Comparison of ENCODE assay signal across 13 cellular contexts in genomic region chr6:3743541-3743940, GRCh38. TPM values are rescaled to one million over a fixed set of nuclear protein-coding genes. Genes with fewer than 3 reads are reported as not detected.
DNase-seq lines count a peak whose midpoint lies in the region; ATAC-seq, FAIRE-seq and TF ChIP-seq lines count a peak whose summit lies in the region.
"Had no signal": no experiment of that assay in that cellular context is flagged by ENCODE, and none has a peak within 500 bp of the region (broad histone marks: within the 10 kb centered on the region; RNA-seq: fewer than 3 reads in every experiment).

No MANE protein-coding gene starts in this region.

- peaks cover 1 to 100% (median 46%) of the 10 kb centered on the region in 11 experiments; a peak in 18 of 22 replicates for H4K20me1 ChIP-seq in BLaER1 treated with 17β-estradiol and CSF1 and Interleukin-3, amounts not matched to agents 10 nM and 100 nM

- no peak overlapping the region for H3K27ac ChIP-seq in BLaER1 treated with 17β-estradiol and CSF1 and Interleukin-3, amounts not matched to agents 10 nM and 100 nM
- peak overlapping the region in 3 of 5 donors; percentile 46 to 88 (median 62) for H3K27ac ChIP-seq in adrenal gland
- peak overlapping the region; percentile 15 to 34 for H3K27ac ChIP-seq in kidney (ENCODE audit: low read depth in 2 of 2, low read length in 2 of 2)
- peak overlapping the region; percentile 94 for H3K27ac ChIP-seq in skeletal muscle tissue (ENCODE audit: low read depth, low read length)

- intact Hi-C loops in adrenal gland (cut with DNase I): loop anchor here (5.0 to 10.0 kb wide), 4 partner anchors 144 to 271 kb away; no protein-coding TSS in a partner anchor
- intact Hi-C loops in kidney (cut with DNase I): no loop called here

- TF ChIP-seq POLR2A in adrenal gland (IDR thresholded peaks at IDR 0.05): no peak

- DNase-seq in adrenal gland (no peak), kidney (no peak), MV-4-11 (lab: John Stamatoyannopoulos, UW) (no peak), activated T-cell treated with anti-CD3 and anti-CD28 coated beads for 4 hours (no peak)
- DNase-seq in activated CD4-positive, alpha-beta T cell treated with anti-CD3 and anti-CD28 coated beads, Interleukin-2, amount 50 U/mL, for 1 hour: no peak
- DNase-seq: activated naive CD8-positive, alpha-beta T cell treated with anti-CD3 and anti-CD28 coated beads for 36 hours; BE2C; effector CD4-positive, alpha-beta T cell; KG1; NCI-H2107 had no signal

- 89 to 92% (median 90%) methylated on average over 10 of the region's 10 CpGs for WGBS in adrenal gland, 4 donors

- no peaks in the 10 kb centered on the region for H3K9me3 ChIP-seq in BLaER1 treated with 17β-estradiol and CSF1 and Interleukin-3, amounts not matched to agents 10 nM and 100 nM (replicated peaks in 1 of 11)
- H3K9me3 ChIP-seq in adrenal gland (replicated peaks in 1 of 3) (no peaks in the 10 kb centered on the region), kidney (ENCODE audit: control insufficient read depth in 1 of 2, low read length in 2 of 2) (no peaks in the 10 kb centered on the region), skeletal muscle tissue (ENCODE audit: control insufficient read depth in 3 of 3, low read length in 3 of 3) (no peaks in the 10 kb centered on the region)
- H3K9me3 ChIP-seq: BE2C had no signal

- peaks cover 0 to 6% (median 2%) of the 10 kb centered on the region in 11 experiments; a peak in 10 of 22 replicates for H3K27me3 ChIP-seq in BLaER1 treated with 17β-estradiol and CSF1 and Interleukin-3, amounts not matched to agents 10 nM and 100 nM
- H3K27me3 ChIP-seq in adrenal gland (no peaks in the 10 kb centered on the region), skeletal muscle tissue (ENCODE audit: control insufficient read depth in 3 of 3, insufficient read depth in 3 of 3, low read length in 3 of 3) (no peaks in the 10 kb centered on the region)

- H3K4me3 ChIP-seq in BLaER1 treated with 17β-estradiol and CSF1 and Interleukin-3, amounts not matched to agents 10 nM and 100 nM: no peak overlapping the region; a peak in 1 of 20 replicates
- H3K4me3 ChIP-seq in adrenal gland (no peak overlapping the region), kidney (ENCODE audit: low read length in 2 of 2) (peak overlapping the region in 1 of 2 donors; percentile 26), skeletal muscle tissue (ENCODE audit: low read length in 3 of 3) (peak overlapping the region in 1 of 3 donors; percentile 15)

- TF ChIP-seq CTCF in adrenal gland (IDR thresholded peaks at IDR 0.05) (no peak), kidney (IDR thresholded peaks at IDR 0.05; ENCODE audit: borderline replicate concordance, extremely low read depth, insufficient read depth) (no peak)

- H3K4me2 ChIP-seq in BLaER1 treated with 17β-estradiol and CSF1 and Interleukin-3, amounts not matched to agents 10 nM and 100 nM: peak overlapping the region; percentile 71 to 96 (median 84)

- peaks cover 36 to 73% (median 42%) of the 10 kb centered on the region in 10 experiments for H3K4me1 ChIP-seq in BLaER1 treated with 17β-estradiol and CSF1 and Interleukin-3, amounts not matched to agents 10 nM and 100 nM
- H3K4me1 ChIP-seq in adrenal gland (replicated peaks in 1 of 2) (peaks cover 0 to 31% of the 10 kb centered on the region in 2 donors), kidney (ENCODE audit: control insufficient read depth in 1 of 2, insufficient read depth in 1 of 2, low read depth in 1 of 2, low read length in 2 of 2) (peaks cover 17 to 21% of the 10 kb centered on the region in 2 donors), skeletal muscle tissue (ENCODE audit: control insufficient read depth in 3 of 3, insufficient read depth in 3 of 3, low read length in 3 of 3) (peaks cover 71 to 83% (median 78%) of the 10 kb centered on the region in 3 donors)

- ATAC-seq in HG02938 (IDR thresholded peaks at IDR 0.05; ENCODE audit: unreplicated experiment): no peak

- peaks cover 0 to 63% (median 0%) of the 10 kb centered on the region in 11 experiments; a peak in 4 of 22 replicates for H3K36me3 ChIP-seq in BLaER1 treated with 17β-estradiol and CSF1 and Interleukin-3, amounts not matched to agents 10 nM and 100 nM
- H3K36me3 ChIP-seq in adrenal gland (replicated peaks in 1 of 2) (peaks cover 0 to 3% of the 10 kb centered on the region in 2 donors), kidney (ENCODE audit: control insufficient read depth in 1 of 2, insufficient read depth in 2 of 2, low read length in 2 of 2) (peaks cover 2 to 3% of the 10 kb centered on the region in 2 donors), skeletal muscle tissue (ENCODE audit: control insufficient read depth in 3 of 3, insufficient read depth in 3 of 3, low read length in 3 of 3) (peaks cover 0 to 3% (median 0%) of the 10 kb centered on the region in 3 donors)
- H3K36me3 ChIP-seq: BE2C had no signal

- no peak for FAIRE-seq in kidney (lab: Jason Lieb, UNC)

- peak overlapping the region in 5 of 11 experiments; percentile 15 to 53 (median 36); a peak in 6 of 22 replicates for H3K9ac ChIP-seq in BLaER1 treated with 17β-estradiol and CSF1 and Interleukin-3, amounts not matched to agents 10 nM and 100 nM
- H3K9ac ChIP-seq in kidney (ENCODE audit: low read length in 2 of 2) (no peak overlapping the region), skeletal muscle tissue (ENCODE audit: low read depth in 1 of 3, low read length in 3 of 3) (peak overlapping the region; percentile 69 to 74 (median 72))

RNA-seq across cellular contexts. Expression of gene PXDC1, which starts 8.0 kb away (rescaled TPM):
- total RNA-seq in adrenal gland (10 to 100 TPM; 15.7 to 46.7 (median 25.9) TPM), kidney (28.9 TPM), skeletal muscle tissue (14.1 TPM)
- polyA plus RNA-seq in adrenal gland (10 to 100 TPM; 12.9 to 36.3 (median 21.6) TPM), kidney (ENCODE audit: insufficient read depth, low read depth, low replicate concordance) (35.0 TPM)

Comparison
In these comparisons a context has a peak if more than half of its experiments do, and no peak if none do; other contexts are left out.
1. H3K27ac ChIP-seq: peak in adrenal gland (3 of 5), kidney (2 of 2) and skeletal muscle tissue (single experiment); none in BLaER1 treated with 17β-estradiol and CSF1 and Interleukin-3, amounts not matched to agents 10 nM and 100 nM (0 of 11).
2. H3K9ac ChIP-seq: peak in skeletal muscle tissue (3 of 3); none in kidney (0 of 2).